In the genomic region with DNA sequence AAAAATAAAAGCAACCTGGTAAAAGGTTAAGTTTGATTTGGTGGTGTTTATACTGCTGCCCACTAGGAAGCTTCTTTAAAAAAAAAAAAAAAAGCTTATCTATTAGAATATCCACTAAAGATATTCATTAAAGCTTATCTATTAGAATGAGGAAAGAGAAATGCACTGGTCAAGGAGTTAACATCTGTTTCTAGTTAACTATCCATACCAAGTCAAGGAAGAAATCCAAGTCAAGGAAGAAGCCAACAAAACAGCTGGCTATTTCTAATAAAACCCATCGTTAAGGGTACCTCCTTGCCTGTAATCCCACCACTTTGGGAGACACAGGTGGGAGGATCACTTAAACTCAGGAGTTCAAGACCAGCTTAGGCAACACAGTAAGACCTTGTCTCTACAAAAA, we compare ENCODE assay signal across 23 cellular contexts.
"Had no signal": no experiment of that assay in that cellular context is flagged by ENCODE, and none has a peak within 500 bp of the region (broad histone marks: within the 10 kb centered on the region; RNA-seq: fewer than 3 reads in every experiment).

No MANE protein-coding gene starts in this region.

- H3K4me1 ChIP-seq: breast epithelium, Peyer's patch, SJCRH30 had no signal

- DNase-seq: activated CD4-positive, alpha-beta T cell treated with anti-CD3 and anti-CD28 coated beads for 48 hours; activated CD4-positive, alpha-beta T cell treated with anti-CD3 and anti-CD28 coated beads, Interleukin-2, amount 50 U/mL, for 4 hours; activated CD8-positive, alpha-beta memory T cell treated with anti-CD3 and anti-CD28 coated beads, Interleukin-2, amount 50 U/mL, for 48 hours; activated CD8-positive, alpha-beta T cell treated with anti-CD3 and anti-CD28 coated beads, Interleukin-2, amount 10 ng/mL, durations not matched to agents 7 days and 5 days; activated naive CD4-positive, alpha-beta T cell treated with anti-CD3 and anti-CD28 coated beads, Interleukin-2, amount 50 U/mL, for 16 hours; activated naive CD8-positive, alpha-beta T cell treated with anti-CD3 and anti-CD28 coated beads, Interleukin-2, amount 10 ng/mL, durations not matched to agents 7 days and 5 days; activated T-cell treated with anti-CD3 and anti-CD28 coated beads, Interleukin-2, amount 50 U/mL, for 1 hour; aorta; caudate nucleus; Karpas-422; MM.1S; NCI-H1105; NCI-H1436; NCI-H187; NCI-H2081; NCI-H510A treated with DMSO at 0.1 percent for 48 hours; NCI-H69; NK-92 treated with Interleukin-12 subunit alpha and Interleukin-12 subunit beta, amount 100 ng/mL, for 24 hours; Peyer's patch; Right ventricle myocardium superior; SJCRH30 had no signal

- H3K4me3 ChIP-seq: breast epithelium, Peyer's patch, SJCRH30 had no signal

- H3K36me3 ChIP-seq: breast epithelium, Peyer's patch, SJCRH30 had no signal

- H3K27ac ChIP-seq: breast epithelium, Peyer's patch, RWPE1, SJCRH30 had no signal

- H3K9me3 ChIP-seq: breast epithelium, Peyer's patch, SJCRH30 had no signal

- H3K27me3 ChIP-seq: breast epithelium, Peyer's patch, SJCRH30 had no signal
